1 cellular context compared by ENCODE assay signal in the genomic region with DNA sequence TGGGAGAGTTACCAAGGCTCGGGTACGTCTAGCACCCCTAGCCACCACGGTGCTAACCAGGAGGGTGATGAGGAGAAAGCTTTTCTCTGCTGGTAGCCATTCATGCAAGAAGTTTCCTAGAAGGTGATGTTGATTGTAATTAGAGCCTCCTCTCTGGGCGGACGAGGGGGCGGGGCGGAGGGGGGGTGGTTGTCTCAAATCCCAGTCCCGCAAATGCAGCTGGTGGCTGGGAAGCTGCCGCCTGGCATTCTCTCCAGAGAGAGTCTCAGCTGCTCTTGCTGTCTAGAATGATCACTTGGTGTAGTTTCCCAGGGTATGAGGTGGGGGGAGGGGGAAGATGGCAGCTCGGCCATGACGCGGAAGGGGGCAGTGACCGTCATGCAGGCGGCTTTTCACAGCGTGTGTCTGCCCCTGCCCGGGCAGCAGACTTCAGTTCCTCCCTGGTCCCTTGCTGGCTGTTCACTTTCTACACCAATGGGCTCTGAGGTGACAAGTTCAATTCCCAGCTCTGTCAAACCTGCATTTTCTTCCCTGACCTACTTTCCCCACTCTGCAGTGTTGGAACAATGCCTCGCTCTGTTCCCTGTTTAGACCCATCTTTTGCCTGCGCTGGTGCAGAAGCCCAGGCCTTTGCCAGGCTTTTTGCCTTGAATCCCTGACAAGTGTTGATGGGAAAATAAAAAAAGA.
TF ChIP-seq lines count a peak whose summit lies in the region.

No MANE protein-coding gene starts in this region.

TF ChIP-seq in H1, 55 proteins besides CTCF, POLR2A, EP300 and RAD21:
- TF ChIP-seq RNF2 (IDR thresholded peaks at IDR 0.05; ENCODE audit: borderline replicate concordance, low read depth, low read length, missing control alignments, poor library complexity, severe bottlenecking) (no peak), CHD2 (IDR thresholded peaks at IDR 0.05; ENCODE audit: low read length) (no peak), KDM1A (IDR thresholded peaks at IDR 0.05; ENCODE audit: borderline replicate concordance, low read length) (0 out of 2 replicates have a peak, but pooled peaks have one; percentile 8), NANOG (IDR thresholded peaks at IDR 0.05; ENCODE audit: insufficient read depth, low read depth, low read length, poor library complexity, severe bottlenecking) (no peak), EZH2 (IDR thresholded peaks at IDR 0.05; ENCODE audit: low read depth, low read length, severe bottlenecking) (no peak), CBX5 (IDR thresholded peaks at IDR 0.05; ENCODE audit: low read depth, low read length) (no peak), POU5F1 (IDR thresholded peaks at IDR 0.05; ENCODE audit: low read depth, low read length) (no peak), RBBP5 (IDR thresholded peaks at IDR 0.05; ENCODE audit: borderline replicate concordance, low read depth, low read length) (peak; percentile 57; the same call in 1 of the 2 replicates), KDM5A (IDR thresholded peaks at IDR 0.05; ENCODE audit: low read length) (no peak), ZNF274 (IDR thresholded peaks at IDR 0.05; ENCODE audit: borderline replicate concordance, extremely low read depth, low read length) (no peak), TAF1 (IDR thresholded peaks at IDR 0.05; ENCODE audit: low read depth, low read length) (0 out of 2 replicates have a peak, but pooled peaks have one; percentile 43), CTBP2 (IDR thresholded peaks at IDR 0.05; ENCODE audit: borderline replicate concordance, insufficient read depth, insufficient read length, low read length) (peak; percentile 58), CHD1 (IDR thresholded peaks at IDR 0.05; ENCODE audit: low read depth, low read length) (no peak), TAF7 (optimal IDR thresholded peaks at IDR 0.05; ENCODE audit: borderline replicate concordance, low read depth, low read length) (no peak), JUN (IDR thresholded peaks at IDR 0.05; ENCODE audit: low read depth, low read length) (no peak), KDM4A (IDR thresholded peaks at IDR 0.05; ENCODE audit: low read depth, low read length, severe bottlenecking) (no peak), GTF2F1 (IDR thresholded peaks at IDR 0.05; ENCODE audit: borderline replicate concordance, low read depth, low read length) (no peak), SP4 (IDR thresholded peaks at IDR 0.05; ENCODE audit: low read length) (no peak), SRF (IDR thresholded peaks at IDR 0.05; ENCODE audit: low read depth, low read length) (no peak), HDAC6 (IDR thresholded peaks at IDR 0.05; ENCODE audit: low read depth, low read length) (no peak), SIX5 (IDR thresholded peaks at IDR 0.05; ENCODE audit: low read depth, low read length) (no peak), CREB1 (IDR thresholded peaks at IDR 0.05) (peak; percentile 91), TCF12 (IDR thresholded peaks at IDR 0.05; ENCODE audit: low read depth, low read length) (0 out of 2 replicates have a peak, but pooled peaks have one; percentile 59), RFX5 (IDR thresholded peaks at IDR 0.05; ENCODE audit: borderline replicate concordance, low read depth, low read length) (no peak), ASH2L (IDR thresholded peaks at IDR 0.05; ENCODE audit: low read length) (peak; percentile 44), GABPA (IDR thresholded peaks at IDR 0.05; ENCODE audit: borderline replicate concordance, insufficient read depth, low read length) (no peak), SIRT6 (IDR thresholded peaks at IDR 0.05; ENCODE audit: low read length) (no peak), BRCA1 (IDR thresholded peaks at IDR 0.05; ENCODE audit: low read depth, low read length) (no peak), TBP (IDR thresholded peaks at IDR 0.05; ENCODE audit: low read depth, low read length) (no peak), PHF8 (conservative IDR thresholded peaks at IDR 0.05; ENCODE audit: low read depth, low read length) (no peak), HDAC2 (IDR thresholded peaks at IDR 0.05; ENCODE audit: borderline replicate concordance in 1 of 2, low read depth in 2 of 2, low read length in 2 of 2) (no peak), CEBPB (IDR thresholded peaks at IDR 0.05; ENCODE audit: low read depth, low read length) (no peak), MAFK (IDR thresholded peaks at IDR 0.05; ENCODE audit: low read depth, low read length) (no peak), EGR1 (IDR thresholded peaks at IDR 0.05; ENCODE audit: borderline replicate concordance, low read depth, low read length) (no peak), YY1 (IDR thresholded peaks at IDR 0.05; ENCODE audit: low read depth, low read length) (peak; percentile 78; the same call in 1 of the 2 replicates), CBX8 (IDR thresholded peaks at IDR 0.05; ENCODE audit: borderline replicate concordance, low read depth, low read length) (no peak), SP1 (IDR thresholded peaks at IDR 0.05; ENCODE audit: low read depth, low read length) (peak; percentile 54; the same call in 1 of the 2 replicates), FOSL1 (IDR thresholded peaks at IDR 0.05; ENCODE audit: insufficient read depth, low read depth, low read length) (no peak), SP2 (IDR thresholded peaks at IDR 0.05; ENCODE audit: low read length) (no peak), RXRA (IDR thresholded peaks at IDR 0.05; ENCODE audit: insufficient read depth, low read depth, low read length) (no peak), POLR2AphosphoS5 (IDR thresholded peaks at IDR 0.05; ENCODE audit: low read depth, low read length) (peak; percentile 19; the same call in 1 of the 2 replicates), SAP30 (IDR thresholded peaks at IDR 0.05; ENCODE audit: insufficient read depth, insufficient replicate concordance, low read length) (no peak), TEAD4 (IDR thresholded peaks at IDR 0.05; ENCODE audit: low read depth, low read length) (no peak; the same call in 1 of the 2 replicates), SIN3A (conservative IDR thresholded peaks at IDR 0.05 in 1 of 2, IDR thresholded peaks at IDR 0.05 in 1 of 2; ENCODE audit: low read depth in 1 of 2, low read length in 2 of 2) (0 out of 4 replicates have a peak, but pooled peaks of 1 of the 2 experiments have one; percentile 26), BACH1 (IDR thresholded peaks at IDR 0.05; ENCODE audit: low read length) (no peak), NRF1 (IDR thresholded peaks at IDR 0.05; ENCODE audit: low read depth, low read length) (no peak), SUZ12 (IDR thresholded peaks at IDR 0.05; ENCODE audit: low read length) (no peak), BCL11A (IDR thresholded peaks at IDR 0.05; ENCODE audit: low read depth in 2 of 2, low read length in 2 of 2) (no peak), JUND (IDR thresholded peaks at IDR 0.05; ENCODE audit: low read length) (no peak)
- TF ChIP-seq, protein P1, sequence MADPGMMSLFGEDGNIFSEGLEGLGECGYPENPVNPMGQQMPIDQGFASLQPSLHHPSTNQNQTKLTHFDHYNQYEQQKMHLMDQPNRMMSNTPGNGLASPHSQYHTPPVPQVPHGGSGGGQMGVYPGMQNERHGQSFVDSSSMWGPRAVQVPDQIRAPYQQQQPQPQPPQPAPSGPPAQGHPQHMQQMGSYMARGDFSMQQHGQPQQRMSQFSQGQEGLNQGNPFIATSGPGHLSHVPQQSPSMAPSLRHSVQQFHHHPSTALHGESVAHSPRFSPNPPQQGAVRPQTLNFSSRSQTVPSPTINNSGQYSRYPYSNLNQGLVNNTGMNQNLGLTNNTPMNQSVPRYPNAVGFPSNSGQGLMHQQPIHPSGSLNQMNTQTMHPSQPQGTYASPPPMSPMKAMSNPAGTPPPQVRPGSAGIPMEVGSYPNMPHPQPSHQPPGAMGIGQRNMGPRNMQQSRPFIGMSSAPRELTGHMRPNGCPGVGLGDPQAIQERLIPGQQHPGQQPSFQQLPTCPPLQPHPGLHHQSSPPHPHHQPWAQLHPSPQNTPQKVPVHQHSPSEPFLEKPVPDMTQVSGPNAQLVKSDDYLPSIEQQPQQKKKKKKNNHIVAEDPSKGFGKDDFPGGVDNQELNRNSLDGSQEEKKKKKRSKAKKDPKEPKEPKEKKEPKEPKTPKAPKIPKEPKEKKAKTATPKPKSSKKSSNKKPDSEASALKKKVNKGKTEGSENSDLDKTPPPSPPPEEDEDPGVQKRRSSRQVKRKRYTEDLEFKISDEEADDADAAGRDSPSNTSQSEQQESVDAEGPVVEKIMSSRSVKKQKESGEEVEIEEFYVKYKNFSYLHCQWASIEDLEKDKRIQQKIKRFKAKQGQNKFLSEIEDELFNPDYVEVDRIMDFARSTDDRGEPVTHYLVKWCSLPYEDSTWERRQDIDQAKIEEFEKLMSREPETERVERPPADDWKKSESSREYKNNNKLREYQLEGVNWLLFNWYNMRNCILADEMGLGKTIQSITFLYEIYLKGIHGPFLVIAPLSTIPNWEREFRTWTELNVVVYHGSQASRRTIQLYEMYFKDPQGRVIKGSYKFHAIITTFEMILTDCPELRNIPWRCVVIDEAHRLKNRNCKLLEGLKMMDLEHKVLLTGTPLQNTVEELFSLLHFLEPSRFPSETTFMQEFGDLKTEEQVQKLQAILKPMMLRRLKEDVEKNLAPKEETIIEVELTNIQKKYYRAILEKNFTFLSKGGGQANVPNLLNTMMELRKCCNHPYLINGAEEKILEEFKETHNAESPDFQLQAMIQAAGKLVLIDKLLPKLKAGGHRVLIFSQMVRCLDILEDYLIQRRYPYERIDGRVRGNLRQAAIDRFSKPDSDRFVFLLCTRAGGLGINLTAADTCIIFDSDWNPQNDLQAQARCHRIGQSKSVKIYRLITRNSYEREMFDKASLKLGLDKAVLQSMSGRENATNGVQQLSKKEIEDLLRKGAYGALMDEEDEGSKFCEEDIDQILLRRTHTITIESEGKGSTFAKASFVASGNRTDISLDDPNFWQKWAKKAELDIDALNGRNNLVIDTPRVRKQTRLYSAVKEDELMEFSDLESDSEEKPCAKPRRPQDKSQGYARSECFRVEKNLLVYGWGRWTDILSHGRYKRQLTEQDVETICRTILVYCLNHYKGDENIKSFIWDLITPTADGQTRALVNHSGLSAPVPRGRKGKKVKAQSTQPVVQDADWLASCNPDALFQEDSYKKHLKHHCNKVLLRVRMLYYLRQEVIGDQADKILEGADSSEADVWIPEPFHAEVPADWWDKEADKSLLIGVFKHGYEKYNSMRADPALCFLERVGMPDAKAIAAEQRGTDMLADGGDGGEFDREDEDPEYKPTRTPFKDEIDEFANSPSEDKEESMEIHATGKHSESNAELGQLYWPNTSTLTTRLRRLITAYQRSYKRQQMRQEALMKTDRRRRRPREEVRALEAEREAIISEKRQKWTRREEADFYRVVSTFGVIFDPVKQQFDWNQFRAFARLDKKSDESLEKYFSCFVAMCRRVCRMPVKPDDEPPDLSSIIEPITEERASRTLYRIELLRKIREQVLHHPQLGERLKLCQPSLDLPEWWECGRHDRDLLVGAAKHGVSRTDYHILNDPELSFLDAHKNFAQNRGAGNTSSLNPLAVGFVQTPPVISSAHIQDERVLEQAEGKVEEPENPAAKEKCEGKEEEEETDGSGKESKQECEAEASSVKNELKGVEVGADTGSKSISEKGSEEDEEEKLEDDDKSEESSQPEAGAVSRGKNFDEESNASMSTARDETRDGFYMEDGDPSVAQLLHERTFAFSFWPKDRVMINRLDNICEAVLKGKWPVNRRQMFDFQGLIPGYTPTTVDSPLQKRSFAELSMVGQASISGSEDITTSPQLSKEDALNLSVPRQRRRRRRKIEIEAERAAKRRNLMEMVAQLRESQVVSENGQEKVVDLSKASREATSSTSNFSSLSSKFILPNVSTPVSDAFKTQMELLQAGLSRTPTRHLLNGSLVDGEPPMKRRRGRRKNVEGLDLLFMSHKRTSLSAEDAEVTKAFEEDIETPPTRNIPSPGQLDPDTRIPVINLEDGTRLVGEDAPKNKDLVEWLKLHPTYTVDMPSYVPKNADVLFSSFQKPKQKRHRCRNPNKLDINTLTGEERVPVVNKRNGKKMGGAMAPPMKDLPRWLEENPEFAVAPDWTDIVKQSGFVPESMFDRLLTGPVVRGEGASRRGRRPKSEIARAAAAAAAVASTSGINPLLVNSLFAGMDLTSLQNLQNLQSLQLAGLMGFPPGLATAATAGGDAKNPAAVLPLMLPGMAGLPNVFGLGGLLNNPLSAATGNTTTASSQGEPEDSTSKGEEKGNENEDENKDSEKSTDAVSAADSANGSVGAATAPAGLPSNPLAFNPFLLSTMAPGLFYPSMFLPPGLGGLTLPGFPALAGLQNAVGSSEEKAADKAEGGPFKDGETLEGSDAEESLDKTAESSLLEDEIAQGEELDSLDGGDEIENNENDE (IDR thresholded peaks at IDR 0.05; ENCODE audit: insufficient replicate concordance, low read length) = no peak
- TF ChIP-seq, protein P2, sequence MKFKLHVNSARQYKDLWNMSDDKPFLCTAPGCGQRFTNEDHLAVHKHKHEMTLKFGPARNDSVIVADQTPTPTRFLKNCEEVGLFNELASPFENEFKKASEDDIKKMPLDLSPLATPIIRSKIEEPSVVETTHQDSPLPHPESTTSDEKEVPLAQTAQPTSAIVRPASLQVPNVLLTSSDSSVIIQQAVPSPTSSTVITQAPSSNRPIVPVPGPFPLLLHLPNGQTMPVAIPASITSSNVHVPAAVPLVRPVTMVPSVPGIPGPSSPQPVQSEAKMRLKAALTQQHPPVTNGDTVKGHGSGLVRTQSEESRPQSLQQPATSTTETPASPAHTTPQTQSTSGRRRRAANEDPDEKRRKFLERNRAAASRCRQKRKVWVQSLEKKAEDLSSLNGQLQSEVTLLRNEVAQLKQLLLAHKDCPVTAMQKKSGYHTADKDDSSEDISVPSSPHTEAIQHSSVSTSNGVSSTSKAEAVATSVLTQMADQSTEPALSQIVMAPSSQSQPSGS (IDR thresholded peaks at IDR 0.05; ENCODE audit: low read length) = no peak
- TF ChIP-seq, protein P3, sequence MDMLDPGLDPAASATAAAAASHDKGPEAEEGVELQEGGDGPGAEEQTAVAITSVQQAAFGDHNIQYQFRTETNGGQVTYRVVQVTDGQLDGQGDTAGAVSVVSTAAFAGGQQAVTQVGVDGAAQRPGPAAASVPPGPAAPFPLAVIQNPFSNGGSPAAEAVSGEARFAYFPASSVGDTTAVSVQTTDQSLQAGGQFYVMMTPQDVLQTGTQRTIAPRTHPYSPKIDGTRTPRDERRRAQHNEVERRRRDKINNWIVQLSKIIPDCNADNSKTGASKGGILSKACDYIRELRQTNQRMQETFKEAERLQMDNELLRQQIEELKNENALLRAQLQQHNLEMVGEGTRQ (IDR thresholded peaks at IDR 0.05; ENCODE audit: low read length) = no peak
- TF ChIP-seq, protein P4, sequence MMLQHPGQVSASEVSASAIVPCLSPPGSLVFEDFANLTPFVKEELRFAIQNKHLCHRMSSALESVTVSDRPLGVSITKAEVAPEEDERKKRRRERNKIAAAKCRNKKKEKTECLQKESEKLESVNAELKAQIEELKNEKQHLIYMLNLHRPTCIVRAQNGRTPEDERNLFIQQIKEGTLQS (IDR thresholded peaks at IDR 0.05; ENCODE audit: insufficient read depth, low read depth, low read length) = no peak
- TF ChIP-seq, protein P5, sequence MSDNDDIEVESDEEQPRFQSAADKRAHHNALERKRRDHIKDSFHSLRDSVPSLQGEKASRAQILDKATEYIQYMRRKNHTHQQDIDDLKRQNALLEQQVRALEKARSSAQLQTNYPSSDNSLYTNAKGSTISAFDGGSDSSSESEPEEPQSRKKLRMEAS (IDR thresholded peaks at IDR 0.05) = no peak; the same call in 1 of the 2 replicates
- TF ChIP-seq, protein P6, sequence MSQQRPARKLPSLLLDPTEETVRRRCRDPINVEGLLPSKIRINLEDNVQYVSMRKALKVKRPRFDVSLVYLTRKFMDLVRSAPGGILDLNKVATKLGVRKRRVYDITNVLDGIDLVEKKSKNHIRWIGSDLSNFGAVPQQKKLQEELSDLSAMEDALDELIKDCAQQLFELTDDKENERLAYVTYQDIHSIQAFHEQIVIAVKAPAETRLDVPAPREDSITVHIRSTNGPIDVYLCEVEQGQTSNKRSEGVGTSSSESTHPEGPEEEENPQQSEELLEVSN (IDR thresholded peaks at IDR 0.05) = no peak
